In genomic region chrX:106952988-106953387, GRCh38 we compare ENCODE assay signal across 1 cellular context.
TF ChIP-seq lines count a peak whose summit lies in the region.

No MANE protein-coding gene starts in this region.

TF ChIP-seq in GM12878, 131 proteins besides CTCF, POLR2A, EP300 and RAD21:
- TF ChIP-seq SMC3 (IDR thresholded peaks at IDR 0.05; ENCODE audit: borderline replicate concordance, low read length) (peak; percentile 15; the same call in 1 of the 2 replicates), ESRRA (IDR thresholded peaks at IDR 0.05; ENCODE audit: low read length) (no peak), SUPT20H (IDR thresholded peaks at IDR 0.05; ENCODE audit: borderline replicate concordance, control insufficient read depth, low read depth, low read length) (no peak), HDAC6 (IDR thresholded peaks at IDR 0.05; ENCODE audit: unreplicated experiment) (no peak)
